8 cellular contexts compared by ENCODE assay signal in genomic region chr12:71440393-71441349, GRCh38. TPM values are rescaled to one million over a fixed set of nuclear protein-coding genes. Genes with fewer than 3 reads are reported as not detected.
DNase-seq lines count a peak whose midpoint lies in the region; ATAC-seq and TF ChIP-seq lines count a peak whose summit lies in the region.

No MANE protein-coding gene starts in this region.

- peaks cover 68% of the 10 kb centered on the region for H3K27me3 Mint-ChIP-seq in activated naive CD4-positive, alpha-beta T cell treated with anti-CD3 and anti-CD28 coated beads, Interleukin-2, amount 10 ng/mL, durations not matched to agents 7 days and 5 days
- H3K27me3 Mint-ChIP-seq in activated naive CD8-positive, alpha-beta T cell treated with anti-CD3 and anti-CD28 coated beads for 36 hours: peaks cover 68% of the 10 kb centered on the region

- H3K4me1 Mint-ChIP-seq in activated naive CD4-positive, alpha-beta T cell treated with anti-CD3 and anti-CD28 coated beads, Interleukin-2, amount 10 ng/mL, durations not matched to agents 7 days and 5 days: peaks cover 21% of the 10 kb centered on the region
- peaks cover 16% of the 10 kb centered on the region for H3K4me1 Mint-ChIP-seq in activated naive CD8-positive, alpha-beta T cell treated with anti-CD3 and anti-CD28 coated beads for 36 hours

- peaks cover 24% of the 10 kb centered on the region for H3K27me3 ChIP-seq in kidney epithelial cell (ENCODE audit: control insufficient read depth, insufficient read depth, low read length)

- H3K36me3 ChIP-seq in kidney epithelial cell (ENCODE audit: control insufficient read depth, insufficient read depth, low read length): no peaks in the 10 kb centered on the region

- no peak for TF ChIP-seq CTCF in kidney epithelial cell (IDR thresholded peaks at IDR 0.05; ENCODE audit: insufficient read depth, low read length, poor library complexity, severe bottlenecking)

- peaks cover 7% of the 10 kb centered on the region for H3K9me3 Mint-ChIP-seq in activated naive CD4-positive, alpha-beta T cell treated with anti-CD3 and anti-CD28 coated beads, Interleukin-2, amount 10 ng/mL, durations not matched to agents 7 days and 5 days
- H3K9me3 Mint-ChIP-seq in activated naive CD8-positive, alpha-beta T cell treated with anti-CD3 and anti-CD28 coated beads for 36 hours: peaks cover 14% of the 10 kb centered on the region

- H3K36me3 Mint-ChIP-seq in activated naive CD4-positive, alpha-beta T cell treated with anti-CD3 and anti-CD28 coated beads, Interleukin-2, amount 10 ng/mL, durations not matched to agents 7 days and 5 days: no peaks in the 10 kb centered on the region
- no peaks in the 10 kb centered on the region for H3K36me3 Mint-ChIP-seq in activated naive CD8-positive, alpha-beta T cell treated with anti-CD3 and anti-CD28 coated beads for 36 hours

- CTCF ChIA-PET in activated naive CD4-positive, alpha-beta T cell treated with anti-CD3 and anti-CD28 coated beads, Interleukin-2, amount 10 ng/mL, durations not matched to agents 7 days and 5 days (lab: Charles Lee): interaction anchor here (0.5 to 0.6 kb wide), 2 partner anchors 462 to 847 kb away, joined by 3 read pairs; no protein-coding TSS in a partner anchor

- no peak overlapping the region for H3K27ac Mint-ChIP-seq in activated naive CD4-positive, alpha-beta T cell treated with anti-CD3 and anti-CD28 coated beads, Interleukin-2, amount 10 ng/mL, durations not matched to agents 7 days and 5 days
- H3K27ac Mint-ChIP-seq in activated naive CD8-positive, alpha-beta T cell treated with anti-CD3 and anti-CD28 coated beads for 36 hours: no peak overlapping the region

- DNase-seq in activated naive CD4-positive, alpha-beta T cell treated with anti-CD3 and anti-CD28 coated beads, Interleukin-2, amount 10 ng/mL, durations not matched to agents 7 days and 5 days: no peak
- DNase-seq in activated naive CD4-positive, alpha-beta T cell treated with Interleukin-2 at 50 U/mL for 16 hours: no peak
- no peak for DNase-seq in activated naive CD8-positive, alpha-beta T cell treated with anti-CD3 and anti-CD28 coated beads for 36 hours
- no peak for DNase-seq in kidney epithelial cell (ENCODE audit: low read depth)
- DNase-seq in stimulated activated naive CD8-positive, alpha-beta T cell treated with anti-CD3 and anti-CD28 coated beads, Interleukin-15, Interleukin-2, amounts not matched to agents 100 U/mL and 50 U/mL, for 24 hours: peak; percentile 20
- no peak for DNase-seq in NOMO-1 treated with DMSO at 0.1 percent for 48 hours (lab: John Stamatoyannopoulos, UW; ENCODE audit: unreplicated experiment)
- DNase-seq in NCI-H2081 treated with DMSO at 0.1 percent for 48 hours (lab: John Stamatoyannopoulos, UW): no peak

- ATAC-seq in HG03378 (IDR thresholded peaks at IDR 0.05; ENCODE audit: unreplicated experiment): peak; percentile 69
- no peak for ATAC-seq in stimulated activated naive CD8-positive, alpha-beta T cell treated with anti-CD3 and anti-CD28 coated beads, Interleukin-15, Interleukin-2, amounts not matched to agents 100 U/mL and 50 U/mL, for 24 hours

- H3K4me3 Mint-ChIP-seq in activated naive CD4-positive, alpha-beta T cell treated with anti-CD3 and anti-CD28 coated beads, Interleukin-2, amount 10 ng/mL, durations not matched to agents 7 days and 5 days: peak overlapping the region; percentile 68
- H3K4me3 Mint-ChIP-seq in activated naive CD8-positive, alpha-beta T cell treated with anti-CD3 and anti-CD28 coated beads for 36 hours: peak overlapping the region; percentile 75

- H3K4me3 ChIP-seq in kidney epithelial cell (ENCODE audit: low read depth, low read length): peak overlapping the region; percentile 43

RNA-seq across cellular contexts. Expression of gene LGR5, which starts 1.1 kb away (rescaled TPM):
- not detected for total RNA-seq in activated naive CD8-positive, alpha-beta T cell treated with anti-CD3 and anti-CD28 coated beads for 36 hours
- total RNA-seq in kidney epithelial cell: not detected in 2 replicates
